In genomic region chr11:69643646-69644045, GRCh38 we compare ENCODE assay signal across 8 cellular contexts. TPM values are rescaled to one million over a fixed set of nuclear protein-coding genes. Genes with fewer than 3 reads are reported as not detected.
DNase-seq lines count a peak whose midpoint lies in the region; ATAC-seq, FAIRE-seq and TF ChIP-seq lines count a peak whose summit lies in the region.

No MANE protein-coding gene starts in this region.

- peak overlapping the region; percentile 94 for H3K4me2 ChIP-seq in GM23338

- DNase-seq in GM23338 (ENCODE audit: low spot score), result no peak
- peak; percentile 27 for DNase-seq in RWPE2 (ENCODE audit: low spot score)
- DNase-seq in esophagus squamous epithelium (lab: John Stamatoyannopoulos, UW), result no peak
- no peak for DNase-seq in prostate gland (ENCODE audit: low spot score)
- no peak for DNase-seq in H54 (ENCODE audit: insufficient read length, low spot score)
- no peak for DNase-seq in NCI-H146 (lab: John Stamatoyannopoulos, UW)
- DNase-seq in activated CD8-positive, alpha-beta memory T cell treated with anti-CD3 and anti-CD28 coated beads, Interleukin-2, amount 10 ng/mL, durations not matched to agents 7 days and 5 days, result no peak

- H3K4me3 Mint-ChIP-seq in GM23338, result peak overlapping the region; percentile 64
- no peak overlapping the region for H3K4me3 Mint-ChIP-seq in activated CD8-positive, alpha-beta memory T cell treated with anti-CD3 and anti-CD28 coated beads, Interleukin-2, amount 10 ng/mL, durations not matched to agents 7 days and 5 days

- peaks cover 23% of the 10 kb centered on the region for H3K79me2 ChIP-seq in GM23338 (replicated peaks; ENCODE audit: insufficient read depth)

- TF ChIP-seq POLR2A in esophagus squamous epithelium (IDR thresholded peaks at IDR 0.05), result no peak
- no peak for TF ChIP-seq POLR2A in prostate gland (IDR thresholded peaks at IDR 0.05)
- TF ChIP-seq POLR2A in H54 (IDR thresholded peaks at IDR 0.05; ENCODE audit: low read depth, low read length), result no peak
- no peak for TF ChIP-seq POLR2A in GM18505 (IDR thresholded peaks at IDR 0.05; ENCODE audit: borderline replicate concordance, extremely low read depth, insufficient read depth, insufficient read length)

- H2AFZ ChIP-seq in GM23338, result no peak overlapping the region

- H3K4me1 ChIP-seq in GM23338 (ENCODE audit: insufficient read depth), result peaks cover 9% of the 10 kb centered on the region
- H3K4me1 ChIP-seq in RWPE2 (ENCODE audit: insufficient read depth, poor library complexity, severe bottlenecking), result peaks cover 9% of the 10 kb centered on the region
- peaks cover 22 to 78% (median 39%) of the 10 kb centered on the region in 3 donors for H3K4me1 ChIP-seq in esophagus squamous epithelium
- peaks cover 34% of the 10 kb centered on the region for H3K4me1 ChIP-seq in prostate gland (replicated peaks)

- H3K36me3 Mint-ChIP-seq in GM23338 (ENCODE audit: low read depth), result peaks cover 48% of the 10 kb centered on the region
- H3K36me3 Mint-ChIP-seq in activated CD8-positive, alpha-beta memory T cell treated with anti-CD3 and anti-CD28 coated beads, Interleukin-2, amount 10 ng/mL, durations not matched to agents 7 days and 5 days, result no peaks in the 10 kb centered on the region

- no peaks in the 10 kb centered on the region for H3K9me3 ChIP-seq in RWPE2 (ENCODE audit: severe bottlenecking)
- H3K9me3 ChIP-seq in esophagus squamous epithelium, result no peaks in the 10 kb centered on the region
- no peaks in the 10 kb centered on the region for H3K9me3 ChIP-seq in prostate gland

- no peak overlapping the region for H3K27ac Mint-ChIP-seq in GM23338
- no peak overlapping the region for H3K27ac Mint-ChIP-seq in activated CD8-positive, alpha-beta memory T cell treated with anti-CD3 and anti-CD28 coated beads, Interleukin-2, amount 10 ng/mL, durations not matched to agents 7 days and 5 days

- TF ChIP-seq CTCF in GM23338 (conservative IDR thresholded peaks at IDR 0.05; ENCODE audit: low read depth in 2 of 2), result no peak
- TF ChIP-seq CTCF in RWPE2 (IDR thresholded peaks at IDR 0.05; ENCODE audit: poor library complexity, severe bottlenecking), result peak; percentile 62
- no peak for TF ChIP-seq CTCF in esophagus squamous epithelium (IDR thresholded peaks at IDR 0.05)
- no peak for TF ChIP-seq CTCF in prostate gland (IDR thresholded peaks at IDR 0.05)

- FAIRE-seq in H54 (lab: Jason Lieb, UNC), result no peak

- no peaks in the 10 kb centered on the region for H3K36me3 ChIP-seq in GM23338 (ENCODE audit: insufficient read depth)
- H3K36me3 ChIP-seq in RWPE2 (ENCODE audit: low read depth), result peaks cover 57% of the 10 kb centered on the region
- H3K36me3 ChIP-seq in esophagus squamous epithelium, result peaks cover 0 to 52% (median 5%) of the 10 kb centered on the region in 3 donors
- no peaks in the 10 kb centered on the region for H3K36me3 ChIP-seq in prostate gland

- no peaks in the 10 kb centered on the region for H3F3A ChIP-seq in GM23338 (replicated peaks; ENCODE audit: low read depth)

- H3K9me3 Mint-ChIP-seq in GM23338, result peaks cover 2% of the 10 kb centered on the region; the same call in 2 of the 3 replicates
- H3K9me3 Mint-ChIP-seq in activated CD8-positive, alpha-beta memory T cell treated with anti-CD3 and anti-CD28 coated beads, Interleukin-2, amount 10 ng/mL, durations not matched to agents 7 days and 5 days (ENCODE audit: low read depth), result no peaks in the 10 kb centered on the region

- H3K27me3 ChIP-seq in GM23338 (ENCODE audit: insufficient read depth), result peaks cover 21% of the 10 kb centered on the region
- H3K27me3 ChIP-seq in RWPE2 (ENCODE audit: insufficient read depth, poor library complexity, severe bottlenecking), result no peaks in the 10 kb centered on the region
- H3K27me3 ChIP-seq in esophagus squamous epithelium, result peaks cover 0 to 32% (median 0%) of the 10 kb centered on the region in 4 donors
- H3K27me3 ChIP-seq in prostate gland (replicated peaks; ENCODE audit: insufficient read depth), result no peaks in the 10 kb centered on the region

- H3K27ac ChIP-seq in GM23338 (ENCODE audit: low read depth) (no peak overlapping the region), RWPE2 (ENCODE audit: poor library complexity, severe bottlenecking) (peak overlapping the region; percentile 89), esophagus squamous epithelium (peak overlapping the region in 3 of 4 donors; percentile 84 to 93 (median 89)), prostate gland (peak overlapping the region; percentile 91 to 93)

- H3K4me1 Mint-ChIP-seq in GM23338, result peaks cover 5% of the 10 kb centered on the region; the same call in 1 of the 3 replicates
- peaks cover 3% of the 10 kb centered on the region for H3K4me1 Mint-ChIP-seq in activated CD8-positive, alpha-beta memory T cell treated with anti-CD3 and anti-CD28 coated beads, Interleukin-2, amount 10 ng/mL, durations not matched to agents 7 days and 5 days

- H3K9me2 ChIP-seq in GM23338 (ENCODE audit: insufficient read depth), result no peaks in the 10 kb centered on the region

- WGBS in esophagus squamous epithelium, 2 donors, result no CpG with 5 or more reads among the region's 27 CpGs
- 36% methylated on average over 25 of the region's 27 CpGs for WGBS in prostate gland

- H4K20me1 ChIP-seq in GM23338 (replicated peaks; ENCODE audit: insufficient read depth), result peaks cover 5% of the 10 kb centered on the region

- peak; percentile 1 for ATAC-seq in GM23338
- ATAC-seq in RWPE2 (ENCODE audit: low read depth), result no peak
- no peak for ATAC-seq in GM18505 (IDR thresholded peaks at IDR 0.05; ENCODE audit: unreplicated experiment)
- ATAC-seq in activated CD8-positive, alpha-beta memory T cell treated with anti-CD3 and anti-CD28 coated beads, Interleukin-2, amount 10 ng/mL, durations not matched to agents 7 days and 5 days, result no peak

- H3K4me3 ChIP-seq in GM23338, result peak overlapping the region; percentile 91
- H3K4me3 ChIP-seq in RWPE2 (ENCODE audit: severe bottlenecking), result peak overlapping the region; percentile 88
- peak overlapping the region; percentile 81 to 85 (median 83) for H3K4me3 ChIP-seq in esophagus squamous epithelium
- peak overlapping the region; percentile 87 to 99 for H3K4me3 ChIP-seq in prostate gland

- CTCF ChIA-PET in activated CD8-positive, alpha-beta memory T cell treated with anti-CD3 and anti-CD28 coated beads, Interleukin-2, amount 10 ng/mL, durations not matched to agents 7 days and 5 days (lab: Charles Lee), result interaction anchor here (0.9 to 4.0 kb wide), 11 partner anchors 10 to 543 kb away, joined by 3 to 28 read pairs (median 4); partner anchors contain the start of genes LTO1 and MYEOV

- intact Hi-C loops in esophagus squamous epithelium (cut with DNase I) (loop anchor here (5.0 kb wide), 2 partner anchors 351 to 541 kb away; partner anchors contain the start of gene MYEOV), prostate gland (cut with DNase I) (loop anchor here (1.0 to 10.0 kb wide), 7 partner anchors 27 to 809 kb away; partner anchors contain the start of gene MRGPRF)

- peaks cover 31% of the 10 kb centered on the region for H3K27me3 Mint-ChIP-seq in GM23338 (ENCODE audit: insufficient read depth, low read depth, poor library complexity)
- H3K27me3 Mint-ChIP-seq in activated CD8-positive, alpha-beta memory T cell treated with anti-CD3 and anti-CD28 coated beads, Interleukin-2, amount 10 ng/mL, durations not matched to agents 7 days and 5 days, result peaks cover 25% of the 10 kb centered on the region

TF ChIP-seq in GM23338, 12 proteins besides CTCF, POLR2A, EP300 and RAD21 (continues in another document):
- TF ChIP-seq ZNF331 (CRISPR knock-in tag; IDR thresholded peaks at IDR 0.05; ENCODE audit: low read depth) (no peak), EZH2 (IDR thresholded peaks at IDR 0.05; ENCODE audit: low read depth, unreplicated experiment) (no peak), REST (IDR thresholded peaks at IDR 0.05; ENCODE audit: unreplicated experiment) (no peak), NANOG (IDR thresholded peaks at IDR 0.05; ENCODE audit: borderline replicate concordance) (no peak), EZH2phosphoT487 (IDR thresholded peaks at IDR 0.05; ENCODE audit: unreplicated experiment) (no peak), POLR2AphosphoS5 (IDR thresholded peaks at IDR 0.05; ENCODE audit: low read depth) (no peak), ZNF114 (CRISPR knock-in tag; IDR thresholded peaks at IDR 0.05) (no peak)

RNA-seq across cellular contexts. Expression of gene CCND1, which starts 2.7 kb away (rescaled TPM):
- 99.1 and 109 TPM in 2 replicates for total RNA-seq in GM23338 (2014; rRNA removed; shearing (Covaris generic))
- polyA plus RNA-seq in GM23338 (2016; fragmentation: Nextera tagmentation; extraction: Ambion mirVana), result 159 and 183 TPM in 2 replicates
- 100 to 1,000 TPM in 3 of 4 donors, 10 to 100 TPM in 1; 64.1 to 216 (median 145) TPM for total RNA-seq in esophagus squamous epithelium
- 100 to 1,000 TPM in 1 of 2 donors, 10 to 100 TPM in 1; 69.2 to 188 TPM for total RNA-seq in prostate gland
- 1 to 10 TPM in 1 of 2 experiments, not detected in 1; 1.7 TPM for total RNA-seq in activated CD8-positive, alpha-beta memory T cell treated with anti-CD3 and anti-CD28 coated beads, Interleukin-2, amount 10 ng/mL, durations not matched to agents 7 days and 5 days

RNA-seq across cellular contexts. Expression of gene LTO1, which starts 31.5 kb away (rescaled TPM):
- total RNA-seq in GM23338 (2014; rRNA removed; shearing (Covaris generic)), result 12.9 and 20.1 TPM in 2 replicates
- polyA plus RNA-seq in GM23338 (2016; fragmentation: Nextera tagmentation; extraction: Ambion mirVana), result 23.2 and 23.3 TPM in 2 replicates
- total RNA-seq in esophagus squamous epithelium (10 to 100 TPM; 16.5 to 29.2 (median 19.3) TPM), prostate gland (10 to 100 TPM; 14.9 to 39.5 TPM)
- 10 to 100 TPM; 24.0 to 26.3 TPM for total RNA-seq in activated CD8-positive, alpha-beta memory T cell treated with anti-CD3 and anti-CD28 coated beads, Interleukin-2, amount 10 ng/mL, durations not matched to agents 7 days and 5 days

Comparison
In these comparisons a context has a peak if more than half of its experiments do, and no peak if none do; other contexts are left out.
1. RNA of gene CCND1, which starts 2.7 kb away (total RNA-seq): 64.1 to 216 TPM in esophagus squamous epithelium, 69.2 to 188 TPM in prostate gland and 99.1 to 109 TPM in GM23338; 1.7 TPM in activated CD8-positive, alpha-beta memory T cell treated with anti-CD3 and anti-CD28 coated beads, Interleukin-2, amount 10 ng/mL, durations not matched to agents 7 days and 5 days; every median in the first group is over 10 times any median in the second.
2. Peak in every context shown above with its lines, with median percentiles within 50 percentile points of each other: H3K4me3 ChIP-seq.